In the genomic region with DNA sequence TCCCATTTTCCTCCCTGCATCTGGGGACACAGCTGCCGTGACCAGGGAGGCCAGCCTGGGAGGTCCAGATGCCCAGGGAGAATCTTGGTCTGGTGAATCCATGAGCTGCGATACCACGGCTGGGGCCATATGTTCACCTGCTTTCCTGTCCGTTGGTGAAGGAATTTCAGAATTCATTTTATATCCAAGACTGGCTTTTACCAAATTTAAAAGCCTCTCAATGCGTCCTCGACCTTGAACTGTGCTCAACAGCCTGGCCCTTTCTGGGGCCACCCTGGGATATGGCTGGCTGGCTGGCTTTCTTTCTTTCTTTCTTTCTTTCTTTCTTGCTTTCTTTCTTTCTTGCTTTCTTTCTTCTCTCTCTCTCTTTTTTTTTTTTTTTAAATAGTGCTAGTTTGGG, we compare ENCODE assay signal across 2 cellular contexts.
TF ChIP-seq lines count a peak whose summit lies in the region.

No MANE protein-coding gene starts in this region.

TF ChIP-seq in WTC11, 78 proteins besides CTCF, POLR2A, EP300 and RAD21 (continued from another document):
- TF ChIP-seq, protein P1, sequence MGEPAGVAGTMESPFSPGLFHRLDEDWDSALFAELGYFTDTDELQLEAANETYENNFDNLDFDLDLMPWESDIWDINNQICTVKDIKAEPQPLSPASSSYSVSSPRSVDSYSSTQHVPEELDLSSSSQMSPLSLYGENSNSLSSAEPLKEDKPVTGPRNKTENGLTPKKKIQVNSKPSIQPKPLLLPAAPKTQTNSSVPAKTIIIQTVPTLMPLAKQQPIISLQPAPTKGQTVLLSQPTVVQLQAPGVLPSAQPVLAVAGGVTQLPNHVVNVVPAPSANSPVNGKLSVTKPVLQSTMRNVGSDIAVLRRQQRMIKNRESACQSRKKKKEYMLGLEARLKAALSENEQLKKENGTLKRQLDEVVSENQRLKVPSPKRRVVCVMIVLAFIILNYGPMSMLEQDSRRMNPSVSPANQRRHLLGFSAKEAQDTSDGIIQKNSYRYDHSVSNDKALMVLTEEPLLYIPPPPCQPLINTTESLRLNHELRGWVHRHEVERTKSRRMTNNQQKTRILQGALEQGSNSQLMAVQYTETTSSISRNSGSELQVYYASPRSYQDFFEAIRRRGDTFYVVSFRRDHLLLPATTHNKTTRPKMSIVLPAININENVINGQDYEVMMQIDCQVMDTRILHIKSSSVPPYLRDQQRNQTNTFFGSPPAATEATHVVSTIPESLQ (CRISPR knock-in tag; IDR thresholded peaks at IDR 0.05), result no peak

TF ChIP-seq in liver, 16 proteins besides CTCF, POLR2A, EP300 and RAD21 (continued from another document):
- TF ChIP-seq, protein P2, sequence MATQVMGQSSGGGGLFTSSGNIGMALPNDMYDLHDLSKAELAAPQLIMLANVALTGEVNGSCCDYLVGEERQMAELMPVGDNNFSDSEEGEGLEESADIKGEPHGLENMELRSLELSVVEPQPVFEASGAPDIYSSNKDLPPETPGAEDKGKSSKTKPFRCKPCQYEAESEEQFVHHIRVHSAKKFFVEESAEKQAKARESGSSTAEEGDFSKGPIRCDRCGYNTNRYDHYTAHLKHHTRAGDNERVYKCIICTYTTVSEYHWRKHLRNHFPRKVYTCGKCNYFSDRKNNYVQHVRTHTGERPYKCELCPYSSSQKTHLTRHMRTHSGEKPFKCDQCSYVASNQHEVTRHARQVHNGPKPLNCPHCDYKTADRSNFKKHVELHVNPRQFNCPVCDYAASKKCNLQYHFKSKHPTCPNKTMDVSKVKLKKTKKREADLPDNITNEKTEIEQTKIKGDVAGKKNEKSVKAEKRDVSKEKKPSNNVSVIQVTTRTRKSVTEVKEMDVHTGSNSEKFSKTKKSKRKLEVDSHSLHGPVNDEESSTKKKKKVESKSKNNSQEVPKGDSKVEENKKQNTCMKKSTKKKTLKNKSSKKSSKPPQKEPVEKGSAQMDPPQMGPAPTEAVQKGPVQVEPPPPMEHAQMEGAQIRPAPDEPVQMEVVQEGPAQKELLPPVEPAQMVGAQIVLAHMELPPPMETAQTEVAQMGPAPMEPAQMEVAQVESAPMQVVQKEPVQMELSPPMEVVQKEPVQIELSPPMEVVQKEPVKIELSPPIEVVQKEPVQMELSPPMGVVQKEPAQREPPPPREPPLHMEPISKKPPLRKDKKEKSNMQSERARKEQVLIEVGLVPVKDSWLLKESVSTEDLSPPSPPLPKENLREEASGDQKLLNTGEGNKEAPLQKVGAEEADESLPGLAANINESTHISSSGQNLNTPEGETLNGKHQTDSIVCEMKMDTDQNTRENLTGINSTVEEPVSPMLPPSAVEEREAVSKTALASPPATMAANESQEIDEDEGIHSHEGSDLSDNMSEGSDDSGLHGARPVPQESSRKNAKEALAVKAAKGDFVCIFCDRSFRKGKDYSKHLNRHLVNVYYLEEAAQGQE (IDR thresholded peaks at IDR 0.05), result no peak
- TF ChIP-seq GABPA (IDR thresholded peaks at IDR 0.05 in 1 of 2, conservative IDR thresholded peaks at IDR 0.05 in 1 of 2) (no peak), NR2F2 (IDR thresholded peaks at IDR 0.05) (no peak), YY1 (IDR thresholded peaks at IDR 0.05) (no peak), SP1 (IDR thresholded peaks at IDR 0.05) (no peak), HNF4G (IDR thresholded peaks at IDR 0.05) (no peak), RXRA (IDR thresholded peaks at IDR 0.05) (no peak), FOXA2 (IDR thresholded peaks at IDR 0.05) (no peak)
- TF ChIP-seq, protein P3, sequence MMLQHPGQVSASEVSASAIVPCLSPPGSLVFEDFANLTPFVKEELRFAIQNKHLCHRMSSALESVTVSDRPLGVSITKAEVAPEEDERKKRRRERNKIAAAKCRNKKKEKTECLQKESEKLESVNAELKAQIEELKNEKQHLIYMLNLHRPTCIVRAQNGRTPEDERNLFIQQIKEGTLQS (IDR thresholded peaks at IDR 0.05), result no peak
